ENCODE assay signal across 20 cellular contexts in the genomic region with DNA sequence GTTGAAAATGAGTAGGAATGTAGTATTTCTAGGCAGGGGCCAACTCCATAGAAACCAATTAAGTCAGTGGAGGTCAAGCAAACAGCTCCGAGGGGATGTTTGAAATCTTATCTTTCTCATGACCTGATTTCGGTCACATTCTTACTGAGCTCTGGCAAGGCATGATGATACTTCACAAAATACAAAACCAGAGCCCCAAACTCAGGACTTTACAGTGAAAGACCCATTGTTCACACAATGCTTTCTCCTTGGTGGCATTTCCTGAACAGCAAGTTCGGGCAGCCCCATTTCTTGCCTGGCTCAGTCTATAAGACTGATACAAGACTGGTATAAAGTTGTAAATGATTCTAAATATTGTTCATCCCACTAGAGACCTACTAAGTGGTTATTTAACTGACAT.
"Had no signal": no experiment of that assay in that cellular context is flagged by ENCODE, and none has a peak within 500 bp of the region (broad histone marks: within the 10 kb centered on the region; RNA-seq: fewer than 3 reads in every experiment).

No MANE protein-coding gene starts in this region.

- DNase-seq: activated CD4-positive, alpha-beta T cell treated with anti-CD3 and anti-CD28 coated beads, Interleukin-2, amount 10 ng/mL, durations not matched to agents 7 days and 5 days; activated CD4-positive, CD25-positive, alpha-beta regulatory T cell treated with anti-CD3 and anti-CD28 coated beads, Interleukin-2, amount 50 U/mL, for 72 hours; activated CD8-positive, alpha-beta memory T cell treated with anti-CD3 and anti-CD28 coated beads, Interleukin-2, amount 10 ng/mL, durations not matched to agents 7 days and 5 days; activated CD8-positive, alpha-beta T cell treated with anti-CD3 and anti-CD28 coated beads for 36 hours; activated gamma-delta T cell; activated T-cell treated with anti-CD3 and anti-CD28 coated beads for 4 hours; anterior cingulate cortex; central memory CD4-positive, alpha-beta T cell; effector memory CD8-positive, alpha-beta T cell; glutamatergic neuron; hippocampal formation; naive B cell; occipital lobe; posterior cingulate gyrus; small intestine; stimulated activated CD4-positive, alpha-beta T cell treated with anti-CD3 and anti-CD28 coated beads, Interleukin-2, amount 100 ng/mL, for 48 hours; stimulated activated naive CD4-positive, alpha-beta T cell had no signal

- H3K27ac ChIP-seq: VCaP had no signal

- ATAC-seq: activated CD8-positive, alpha-beta memory T cell treated with anti-CD3 and anti-CD28 coated beads, Interleukin-2, amount 10 ng/mL, durations not matched to agents 7 days and 5 days; activated CD8-positive, alpha-beta T cell treated with anti-CD3 and anti-CD28 coated beads for 36 hours; effector memory CD8-positive, alpha-beta T cell; sciatic nerve; SK-N-SH treated with all-trans-retinoic acid at 6 μM for 48 hours had no signal
